7 cellular contexts compared by ENCODE assay signal in genomic region chr19:7368866-7369265, GRCh38. TPM values are rescaled to one million over a fixed set of nuclear protein-coding genes. Genes with fewer than 3 reads are reported as not detected.
DNase-seq lines count a peak whose midpoint lies in the region; ATAC-seq and TF ChIP-seq lines count a peak whose summit lies in the region.
"Not testable (repeated sequence)": the region's sequence is repeated elsewhere in the genome, so short reads cannot be mapped to it uniquely, and the experiment has no call there.

No MANE protein-coding gene starts in this region.

- not testable (repeated sequence) for H3K27me3 Mint-ChIP-seq in T-helper 17 cell
- H3K27me3 Mint-ChIP-seq in mesothelial cell of epicardium (ENCODE audit: low read depth) = peaks cover 14% of the 10 kb centered on the region

- H3K9me3 Mint-ChIP-seq in mesothelial cell of epicardium = not testable (repeated sequence)

- H3K4me1 Mint-ChIP-seq in T-helper 17 cell = peaks cover 25% of the 10 kb centered on the region
- not testable (repeated sequence) for H3K4me1 Mint-ChIP-seq in mesothelial cell of epicardium

- DNase-seq in GM03348 (ENCODE audit: low spot score) (peak; percentile 41), MV-4-11 (lab: John Stamatoyannopoulos, UW) (peak; percentile 93), amniotic epithelial cell (ENCODE audit: low read depth) (peak; percentile 87), fibroblast of peridontal ligament (ENCODE audit: extremely low read depth) (peak; percentile 74)
- DNase-seq in T-helper 17 cell; mesothelial cell of epicardium (ENCODE audit: low spot score in 2 of 2, unreplicated experiment in 2 of 2); sciatic nerve (ENCODE audit: low spot score): not testable (repeated sequence)

- intact Hi-C loops in sciatic nerve (cut with DNase I) = not testable (repeated sequence)

- H3K4me3 Mint-ChIP-seq in T-helper 17 cell, mesothelial cell of epicardium: not testable (repeated sequence)

- not testable (repeated sequence) for H3K9me3 ChIP-seq in T-helper 17 cell (ENCODE audit: control insufficient read depth, low read length, poor library complexity, severe bottlenecking)

- H3K36me3 Mint-ChIP-seq in T-helper 17 cell (ENCODE audit: low read depth); mesothelial cell of epicardium: not testable (repeated sequence)

- H3K27ac Mint-ChIP-seq in T-helper 17 cell (peak overlapping the region; percentile 89), mesothelial cell of epicardium (peak overlapping the region; percentile 44)

- ATAC-seq in T-helper 17 cell = not testable (repeated sequence)
- peak; percentile 81 for ATAC-seq in sciatic nerve

- TF ChIP-seq CTCF in mesothelial cell of epicardium (IDR thresholded peaks at IDR 0.05; ENCODE audit: unreplicated experiment) = not testable (repeated sequence)

RNA-seq across cellular contexts. Expression of gene ARHGEF18, which starts 20.1 kb away (rescaled TPM):
- total RNA-seq in T-helper 17 cell (100 to 1,000 TPM; 118 to 127 TPM), mesothelial cell of epicardium (45.3 to 50.3 TPM (median 47.8 TPM) in 3 replicates), sciatic nerve (25.7 TPM)
